ENCODE assay signal across 8 cellular contexts in genomic region chr20:21125072-21125848, GRCh38. TPM values are rescaled to one million over a fixed set of nuclear protein-coding genes. Genes with fewer than 3 reads are reported as not detected.
A peak's percentile ranks its signal among the peaks of the same experiment; 100 is the strongest.
DNase-seq lines count a peak whose midpoint lies in the region; ATAC-seq and TF ChIP-seq lines count a peak whose summit lies in the region.

No MANE protein-coding gene starts in this region.

- H3K4me1 ChIP-seq in Panc1 (ENCODE audit: control insufficient read depth, insufficient read depth, low read length) (peaks cover 3% of the 10 kb centered on the region; the same call in 1 of the 2 replicates), mesendoderm (ENCODE audit: control insufficient read depth, low read depth, low read length) (no peaks in the 10 kb centered on the region), transverse colon (peaks cover 0 to 26% (median 9%) of the 10 kb centered on the region in 4 donors)

- no CpG with 5 or more reads among the region's 25 CpGs for WGBS in mesendoderm (ENCODE audit: extremely low coverage, insufficient coverage, low lambda C conversion rate)
- WGBS in transverse colon (ENCODE audit: low coverage in 1 of 2), 2 donors, result 2 to 3% methylated on average over 20 to 25 of the region's 25 CpGs

- no peak overlapping the region for H2BK120ac ChIP-seq in mesendoderm (ENCODE audit: low read depth, low read length)

- in situ Hi-C loops in Panc1 (cut with HindIII; ENCODE audit: low pct_unique_long_range_greater_than_20kb, low sequenced_read_pairs) (no loop called here), transverse colon (cut with MboI; ENCODE audit: low pct_ligation_motif_present in 1 of 4, low pct_unique_long_range_greater_than_20kb in 1 of 4, low sequenced_read_pairs in 3 of 4) (no loop called here)

- H3K4ac ChIP-seq in mesendoderm (ENCODE audit: low read depth, low read length), result no peak overlapping the region

- peak overlapping the region; percentile 79 for H3K56ac ChIP-seq in mesendoderm (ENCODE audit: low read length)

- H3K27ac ChIP-seq in Panc1 (ENCODE audit: low read length) (peak overlapping the region; percentile 32), dorsolateral prefrontal cortex (peak overlapping the region in 55 of 59 donors; percentile 6 to 96 (median 80)), mesendoderm (ENCODE audit: low read depth, low read length) (no peak overlapping the region), transverse colon (peak overlapping the region; percentile 87 to 92 (median 88))

- no peak overlapping the region for H4K5ac ChIP-seq in mesendoderm (ENCODE audit: low read length)

- peak overlapping the region; percentile 34 for H3K4me2 ChIP-seq in mesendoderm (ENCODE audit: low read length)

- peak overlapping the region; percentile 53 for H3K9ac ChIP-seq in mesendoderm (ENCODE audit: low read length)

- no peak overlapping the region for H3K23ac ChIP-seq in mesendoderm (ENCODE audit: low read length)

- intact Hi-C loops in Panc1 (cut with micrococcal nuclease; ENCODE audit: unreplicated experiment), result no loop called here
- intact Hi-C loops in dorsolateral prefrontal cortex (cut with DNase I), result loop anchor here (2.0 to 10.0 kb wide), 7 partner anchors 22 to 490 kb away; partner anchors contain the start of genes XRN2 (in 2 of the 2) and RALGAPA2 (in 1 of the 2)
- intact Hi-C loops in transverse colon (cut with DNase I; ENCODE audit: low total_unique reads), result loop anchor here (10.0 kb wide), 1 partner anchor 180 kb away; the partner anchor contains the start of gene XRN2

- no peaks in the 10 kb centered on the region for H3K36me3 ChIP-seq in Panc1 (ENCODE audit: control insufficient read depth, insufficient read depth, low read length)
- no peaks in the 10 kb centered on the region for H3K36me3 ChIP-seq in mesendoderm (ENCODE audit: control insufficient read depth, insufficient read depth, low read length)
- H3K36me3 ChIP-seq in transverse colon, result no peaks in the 10 kb centered on the region

- no TSS peak for BruUV-seq in Panc1 (replicated peaks; lab: Mats Ljungman, UMichigan)

- H2BK5ac ChIP-seq in mesendoderm (ENCODE audit: low read length), result no peak overlapping the region

- TF ChIP-seq CTCF in Panc1 (IDR thresholded peaks at IDR 0.05) (no peak; the same call in 1 of the 2 replicates), dorsolateral prefrontal cortex (IDR thresholded peaks at IDR 0.05 in 54 of 56, conservative IDR thresholded peaks at IDR 0.05 in 2 of 56; ENCODE audit: low read depth in 1 of 56, partially characterized antibody in 56 of 56) (peak in 3 of 56 donors; percentile 8 to 17 (median 14)), transverse colon (IDR thresholded peaks at IDR 0.05) (peak in 4 of 5 experiments; percentile 23 to 33 (median 30))

- no peak overlapping the region for H3K18ac ChIP-seq in mesendoderm (ENCODE audit: low read length)

- H2AK5ac ChIP-seq in mesendoderm (ENCODE audit: low read length), result no peak overlapping the region

- no peak for TF ChIP-seq EP300 in transverse colon (IDR thresholded peaks at IDR 0.05; ENCODE audit: low read depth)

- H3K27me3 ChIP-seq in Panc1 (ENCODE audit: control insufficient read depth, insufficient read depth, low read length) (no peaks in the 10 kb centered on the region), dorsolateral prefrontal cortex (no peaks in the 10 kb centered on the region), mesendoderm (ENCODE audit: insufficient read depth, low read length, poor library complexity) (no peaks in the 10 kb centered on the region), transverse colon (no peaks in the 10 kb centered on the region)

- POLR2A ChIA-PET in Panc1 (lab: Charles Lee), result no interaction called here

- ATAC-seq in GM21528 (IDR thresholded peaks at IDR 0.05; ENCODE audit: low FRiP score, unreplicated experiment), result peak; percentile 32
- peak; percentile 83 for ATAC-seq in Panc1

- no peak for TF ChIP-seq POLR2A in transverse colon (IDR thresholded peaks at IDR 0.05)

- H3K79me2 ChIP-seq in mesendoderm (ENCODE audit: control insufficient read depth, insufficient read depth, low read length), result no peaks in the 10 kb centered on the region

- DNase-seq in Daoy (ENCODE audit: low read depth) (peak; percentile 41), HT1080 (ENCODE audit: low read depth) (peak; percentile 49), Panc1 (ENCODE audit: low read depth, low spot score) (peak; percentile 58), dorsolateral prefrontal cortex (peak in 8 of 10 donors; percentile 43 to 64 (median 54)), mesendoderm (peak; percentile 65), transverse colon (peak; percentile 56), iPS-NIHi7 (ENCODE audit: extremely low spot score) (no peak)

- H4K8ac ChIP-seq in mesendoderm (ENCODE audit: low read depth, low read length), result no peak overlapping the region

- H3K4me3 ChIP-seq in Panc1 (ENCODE audit: low read depth in 2 of 2, low read length in 2 of 2) (peak overlapping the region; percentile 80 to 98), dorsolateral prefrontal cortex (peak overlapping the region; percentile 59 to 99 (median 93)), mesendoderm (ENCODE audit: low read length) (peak overlapping the region; percentile 3), transverse colon (peak overlapping the region; percentile 25 to 98 (median 91))

- H3K9me3 ChIP-seq in Panc1 (ENCODE audit: control insufficient read depth, insufficient read depth, low read depth, low read length) (no peaks in the 10 kb centered on the region), transverse colon (no peaks in the 10 kb centered on the region)

- CTCF ChIA-PET in Panc1 (lab: Charles Lee), result interaction anchor here (0.6 kb wide), 1 partner anchor 386 kb away, joined by 6 read pairs; no protein-coding TSS in a partner anchor

- peaks cover 2% of the 10 kb centered on the region for H3K79me1 ChIP-seq in mesendoderm (ENCODE audit: low read length)

- no peak overlapping the region for H2BK15ac ChIP-seq in mesendoderm (replicated peaks; ENCODE audit: low read depth)

RNA-seq across cellular contexts. Expression of gene KIZ, which starts 0.6 kb away (rescaled TPM):
- total RNA-seq in Daoy (2014; rRNA removed; shearing (Covaris generic)), result 22.2 and 36.7 TPM in 2 replicates
- total RNA-seq in HT1080 (2014; rRNA removed; shearing (Covaris generic)), result 6.7 and 8.5 TPM in 2 replicates
- polyA plus RNA-seq in HT1080 (2015; cell fraction: cytosol; rRNA removed), result 8.2 and 8.7 TPM in 2 replicates
- 14.3 and 15.6 TPM in 2 replicates for polyA plus RNA-seq in HT1080 (2015; cell fraction: nucleus; rRNA removed)
- total RNA-seq in Panc1 (2021; ENCODE audit: unreplicated experiment), result 6.5 TPM
- polyA plus RNA-seq in Panc1 (2012; ENCODE audit: insufficient read length), result 5.5 TPM
- 10 to 100 TPM; 29.8 to 75.5 (median 45.9) TPM for total RNA-seq in dorsolateral prefrontal cortex
- polyA plus RNA-seq in mesendoderm (2013, experiment 1 of 2), result 20.8 TPM
- polyA plus RNA-seq in mesendoderm (2013, experiment 2 of 2), result 22.3 TPM
- total RNA-seq in transverse colon, result 10 to 100 TPM; 24.3 to 95.9 (median 36.9) TPM

RNA-seq across cellular contexts. Expression of gene LINC00237, which starts 19.1 kb away (rescaled TPM):
- 4.4 TPM in 1 of 2 replicates, not detected in the other for total RNA-seq in Daoy (2014; rRNA removed; shearing (Covaris generic))
- total RNA-seq in HT1080 (2014; rRNA removed; shearing (Covaris generic)), result not detected in 2 replicates
- not detected in 2 replicates for polyA plus RNA-seq in HT1080 (2015; cell fraction: cytosol; rRNA removed)
- polyA plus RNA-seq in HT1080 (2015; cell fraction: nucleus; rRNA removed), result not detected in 2 replicates
- total RNA-seq in Panc1 (2021; ENCODE audit: unreplicated experiment) (not detected), dorsolateral prefrontal cortex (1 to 10 TPM in 72 of 120 experiments, under 1 TPM in 33, not detected in 15; 0.46 to 5.1 (median 1.4) TPM), transverse colon (not detected)
- polyA plus RNA-seq in Panc1 (2012; ENCODE audit: insufficient read length), result not detected
- 0.22 TPM for polyA plus RNA-seq in mesendoderm (2013, experiment 1 of 2)
- polyA plus RNA-seq in mesendoderm (2013, experiment 2 of 2), result 0.03 TPM

Comparison
In these comparisons a context has a peak if more than half of its experiments do, and no peak if none do; other contexts are left out.
1. H3K4me3 ChIP-seq: peak in every context shown above with its lines; median percentile 93 in dorsolateral prefrontal cortex; 91 in transverse colon; 89 in Panc1; 3 in mesendoderm.